In the genomic region with DNA sequence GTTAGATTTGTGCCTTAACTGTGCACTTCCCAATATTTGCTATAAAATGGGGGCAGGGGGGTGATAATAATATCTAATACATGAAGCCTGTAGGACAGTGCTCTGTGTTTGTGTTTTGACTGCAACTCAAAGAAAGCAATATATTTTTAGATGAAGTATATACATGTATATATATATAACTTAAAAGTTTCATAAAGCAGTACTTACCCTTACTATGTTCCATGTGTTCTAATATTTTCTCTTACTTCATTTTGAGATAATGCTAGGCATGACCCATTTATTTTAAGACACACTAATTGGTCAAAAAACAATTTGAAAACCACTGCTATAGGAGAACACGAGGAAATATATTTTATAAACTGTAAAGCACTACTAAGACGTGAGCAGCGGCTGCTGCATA, we compare ENCODE assay signal across 9 cellular contexts. TPM values are rescaled to one million over a fixed set of nuclear protein-coding genes. Genes with fewer than 3 reads are reported as not detected.
DNase-seq lines count a peak whose midpoint lies in the region; ATAC-seq and TF ChIP-seq lines count a peak whose summit lies in the region.
"Had no signal": no experiment of that assay in that cellular context is flagged by ENCODE, and none has a peak within 500 bp of the region (broad histone marks: within the 10 kb centered on the region; RNA-seq: fewer than 3 reads in every experiment).

No MANE protein-coding gene starts in this region.

- peak overlapping the region; percentile 55 for H3K27ac Mint-ChIP-seq in activated naive CD4-positive, alpha-beta T cell treated with anti-CD3 and anti-CD28 coated beads, Interleukin-2, amount 50 U/mL, for 24 hours
- H3K27ac Mint-ChIP-seq in activated naive CD4-positive, alpha-beta T cell treated with anti-CD3 and anti-CD28 coated beads, Interleukin-2, amount 50 U/mL, for 72 hours, result peak overlapping the region in 1 of 2 donors; percentile 93

- TF ChIP-seq CTCF in right lobe of liver (IDR thresholded peaks at IDR 0.05), result no peak
- no peak for TF ChIP-seq CTCF in tibial artery (IDR thresholded peaks at IDR 0.05)

- H3K4me1 ChIP-seq in adipocyte (ENCODE audit: control insufficient read depth, insufficient read depth, low read length) (peaks cover 69% of the 10 kb centered on the region), right lobe of liver (peaks cover 0 to 50% (median 12%) of the 10 kb centered on the region in 4 donors), tibial artery (peaks cover 0 to 74% (median 56%) of the 10 kb centered on the region in 4 donors)

- ATAC-seq in activated naive CD4-positive, alpha-beta T cell treated with anti-CD3 and anti-CD28 coated beads, Interleukin-2, amount 50 U/mL, for 72 hours, result no peak
- ATAC-seq in right lobe of liver, result no peak
- ATAC-seq in GM19467 (IDR thresholded peaks at IDR 0.05; ENCODE audit: unreplicated experiment), result no peak

- no peak overlapping the region for H3K27ac ChIP-seq in right lobe of liver
- no peak overlapping the region for H3K27ac ChIP-seq in tibial artery

- H3K4me3 Mint-ChIP-seq in activated naive CD4-positive, alpha-beta T cell treated with anti-CD3 and anti-CD28 coated beads, Interleukin-2, amount 50 U/mL, for 24 hours, result peak overlapping the region; percentile 100

- H3K4me1 Mint-ChIP-seq in activated naive CD4-positive, alpha-beta T cell treated with anti-CD3 and anti-CD28 coated beads, Interleukin-2, amount 50 U/mL, for 24 hours, result peaks cover 62% of the 10 kb centered on the region

- peaks cover 7% of the 10 kb centered on the region for H3K36me3 Mint-ChIP-seq in activated naive CD4-positive, alpha-beta T cell treated with anti-CD3 and anti-CD28 coated beads, Interleukin-2, amount 50 U/mL, for 24 hours
- peaks cover 22 to 47% of the 10 kb centered on the region in 2 donors for H3K36me3 Mint-ChIP-seq in activated naive CD4-positive, alpha-beta T cell treated with anti-CD3 and anti-CD28 coated beads, Interleukin-2, amount 50 U/mL, for 72 hours

- H3K27me3 Mint-ChIP-seq in activated naive CD4-positive, alpha-beta T cell treated with anti-CD3 and anti-CD28 coated beads, Interleukin-2, amount 50 U/mL, for 24 hours, result no peaks in the 10 kb centered on the region

- WGBS in right lobe of liver (ENCODE audit: insufficient coverage, low coverage, low lambda C conversion rate, missing lambda C conversion rate), result 55% methylated on average over 3 of the region's 3 CpGs

- H3K9me3 Mint-ChIP-seq in activated naive CD4-positive, alpha-beta T cell treated with anti-CD3 and anti-CD28 coated beads, Interleukin-2, amount 50 U/mL, for 24 hours, result no peaks in the 10 kb centered on the region
- no peaks in the 10 kb centered on the region for H3K9me3 Mint-ChIP-seq in activated naive CD4-positive, alpha-beta T cell treated with anti-CD3 and anti-CD28 coated beads, Interleukin-2, amount 50 U/mL, for 72 hours

- H3K9me3 ChIP-seq in adipocyte (ENCODE audit: control insufficient read depth, low read length) (no peaks in the 10 kb centered on the region), right lobe of liver (no peaks in the 10 kb centered on the region), tibial artery (no peaks in the 10 kb centered on the region)

- DNase-seq in activated naive CD4-positive, alpha-beta T cell treated with anti-CD3 and anti-CD28 coated beads, Interleukin-2, amount 50 U/mL, for 72 hours (ENCODE audit: low spot score in 2 of 2), result no peak
- DNase-seq in adipocyte (ENCODE audit: low read depth), result no peak
- no peak for DNase-seq in right lobe of liver
- no peak for DNase-seq in tibial artery
- DNase-seq in NCI-H82 (lab: John Stamatoyannopoulos, UW), result no peak
- DNase-seq in 8988T, result no peak
- DNase-seq: DMS153 had no signal

- H3K9ac ChIP-seq in adipocyte (ENCODE audit: low read length), result peak overlapping the region; percentile 99

- H3K36me3 ChIP-seq in adipocyte (ENCODE audit: control insufficient read depth, insufficient read depth, low read length, severe bottlenecking) (peaks cover 17% of the 10 kb centered on the region), right lobe of liver (peaks cover 0 to 2% (median 0%) of the 10 kb centered on the region in 4 donors), tibial artery (peaks cover 2 to 17% (median 3%) of the 10 kb centered on the region in 3 donors)

- TF ChIP-seq POLR2A in right lobe of liver (IDR thresholded peaks at IDR 0.05), result no peak

- H3K27me3 ChIP-seq in adipocyte (replicated peaks; ENCODE audit: control insufficient read depth, insufficient read depth, low read length) (no peaks in the 10 kb centered on the region), right lobe of liver (no peaks in the 10 kb centered on the region), tibial artery (no peaks in the 10 kb centered on the region)

- H3K4me3 ChIP-seq in adipocyte (ENCODE audit: low read length) (peak overlapping the region; percentile 96), right lobe of liver (peak overlapping the region in 2 of 3 donors; percentile 86 to 94), tibial artery (peak overlapping the region; percentile 83 to 88)

- intact Hi-C loops in right lobe of liver (cut with DNase I), result no loop called here
- intact Hi-C loops in tibial artery (cut with DNase I; ENCODE audit: low total_unique reads), result no loop called here

RNA-seq across cellular contexts. Expression of gene TRIM52, which starts 2.4 kb away (rescaled TPM):
- total RNA-seq in activated naive CD4-positive, alpha-beta T cell treated with anti-CD3 and anti-CD28 coated beads, Interleukin-2, amount 50 U/mL, for 72 hours, result 10 to 100 TPM in 1 of 2 donors, 1 to 10 TPM in 1; 9.3 to 15.6 TPM
- total RNA-seq in right lobe of liver, result 1 to 10 TPM; 2.8 to 6.5 (median 4.6) TPM

RNA-seq across cellular contexts. Expression of gene RACK1, which starts 14.9 kb away (rescaled TPM):
- total RNA-seq in activated naive CD4-positive, alpha-beta T cell treated with anti-CD3 and anti-CD28 coated beads, Interleukin-2, amount 50 U/mL, for 72 hours, result 1,000 to 10,000 TPM; 2,392 to 2,665 TPM
- total RNA-seq in right lobe of liver, result 1,000 to 10,000 TPM in 2 of 6 experiments, 100 to 1,000 TPM in 4; 470 to 1,156 (median 552) TPM

RNA-seq across cellular contexts. Expression of gene TRIM41, which starts 35.5 kb away (rescaled TPM):
- total RNA-seq in activated naive CD4-positive, alpha-beta T cell treated with anti-CD3 and anti-CD28 coated beads, Interleukin-2, amount 50 U/mL, for 72 hours, result 10 to 100 TPM; 33.1 to 36.4 TPM
- total RNA-seq in right lobe of liver, result 10 to 100 TPM in 4 of 6 experiments, 1 to 10 TPM in 2; 7.3 to 20.6 (median 15.9) TPM

RNA-seq across cellular contexts. Expression of gene TRIM7, which starts 53.6 kb away (rescaled TPM):
- total RNA-seq in activated naive CD4-positive, alpha-beta T cell treated with anti-CD3 and anti-CD28 coated beads, Interleukin-2, amount 50 U/mL, for 72 hours, result 1 to 10 TPM; 4.8 to 7.0 TPM
- 1 to 10 TPM in 1 of 6 experiments, under 1 TPM in 4, not detected in 1; 0.07 to 1.4 (median 0.26) TPM for total RNA-seq in right lobe of liver
